ENCODE assay signal across 12 cellular contexts in the genomic region with DNA sequence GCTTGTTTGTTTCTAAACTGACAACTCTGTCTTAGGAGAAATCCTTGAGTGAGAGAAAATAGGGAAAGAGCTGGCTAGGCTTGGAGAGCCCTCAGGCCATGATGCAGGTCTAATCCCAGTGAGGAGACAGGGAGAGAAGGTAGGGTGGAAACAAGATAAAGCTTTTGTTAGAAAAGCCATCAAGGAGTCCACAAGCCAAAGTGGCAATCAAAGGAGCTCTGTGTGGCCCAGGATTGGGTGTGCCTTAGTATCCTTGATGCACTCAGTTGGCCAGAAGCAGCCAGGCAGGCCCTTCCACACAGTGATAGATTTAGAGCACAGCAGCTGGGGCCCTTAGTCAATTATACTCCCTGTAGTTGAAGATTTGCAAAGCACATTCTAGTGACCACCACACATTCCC.
"Had no signal": no experiment of that assay in that cellular context is flagged by ENCODE, and none has a peak within 500 bp of the region (broad histone marks: within the 10 kb centered on the region; RNA-seq: fewer than 3 reads in every experiment).

No MANE protein-coding gene starts in this region.

- H3K27ac ChIP-seq: SJSA1 had no signal

- H3K9me3 Mint-ChIP-seq: activated B cell treated with CpG ODN at 0.5 μM for 24 hours; activated CD4-positive, alpha-beta T cell treated with anti-CD3 and anti-CD28 coated beads, Interleukin-2, amount 10 ng/mL, durations not matched to agents 24 days and 14 days; activated naive CD4-positive, alpha-beta T cell treated with anti-CD3 and anti-CD28 coated beads, Interleukin-2, amount 10 ng/mL, durations not matched to agents 7 days and 5 days; dendritic cell treated with granulocyte-macrophage colony-stimulating factor and Interleukin-4, amounts not matched to agents 40 ng/mL and 50 ng/mL, for 4 days; immature natural killer cell had no signal

- H3K27me3 Mint-ChIP-seq: dendritic cell treated with granulocyte-macrophage colony-stimulating factor and Interleukin-4, amounts not matched to agents 40 ng/mL and 50 ng/mL, for 4 days had no signal

- H3K36me3 ChIP-seq: SJSA1, stomach, tibial nerve had no signal

- H3K4me3 ChIP-seq: SJSA1, stomach, tibial nerve had no signal

- H3K4me1 Mint-ChIP-seq: activated B cell treated with CpG ODN at 0.5 μM for 24 hours; activated CD4-positive, alpha-beta T cell treated with anti-CD3 and anti-CD28 coated beads, Interleukin-2, amount 10 ng/mL, durations not matched to agents 24 days and 14 days; activated naive CD4-positive, alpha-beta T cell treated with anti-CD3 and anti-CD28 coated beads, Interleukin-2, amount 10 ng/mL, durations not matched to agents 7 days and 5 days; immature natural killer cell had no signal

- H3K4me3 Mint-ChIP-seq: activated B cell treated with CpG ODN at 0.5 μM for 24 hours; activated CD4-positive, alpha-beta T cell treated with anti-CD3 and anti-CD28 coated beads, Interleukin-2, amount 10 ng/mL, durations not matched to agents 24 days and 14 days; activated naive CD4-positive, alpha-beta T cell treated with anti-CD3 and anti-CD28 coated beads, Interleukin-2, amount 10 ng/mL, durations not matched to agents 7 days and 5 days; dendritic cell treated with granulocyte-macrophage colony-stimulating factor and Interleukin-4, amounts not matched to agents 40 ng/mL and 50 ng/mL, for 4 days; immature natural killer cell had no signal

- H3K9me3 ChIP-seq: SJSA1, stomach, tibial nerve had no signal

- H3K27me3 ChIP-seq: SJSA1, stomach, tibial nerve had no signal

- H3K27ac Mint-ChIP-seq: activated B cell treated with CpG ODN at 0.5 μM for 24 hours; activated CD4-positive, alpha-beta T cell treated with anti-CD3 and anti-CD28 coated beads, Interleukin-2, amount 10 ng/mL, durations not matched to agents 24 days and 14 days; activated naive CD4-positive, alpha-beta T cell treated with anti-CD3 and anti-CD28 coated beads, Interleukin-2, amount 10 ng/mL, durations not matched to agents 7 days and 5 days; dendritic cell treated with granulocyte-macrophage colony-stimulating factor and Interleukin-4, amounts not matched to agents 40 ng/mL and 50 ng/mL, for 4 days; immature natural killer cell had no signal

- DNase-seq: activated B cell treated with CpG ODN at 0.5 μM for 24 hours; activated CD4-positive, alpha-beta T cell treated with anti-CD3 and anti-CD28 coated beads, Interleukin-2, amount 10 ng/mL, durations not matched to agents 24 days and 14 days; activated naive CD4-positive, alpha-beta T cell treated with anti-CD3 and anti-CD28 coated beads, Interleukin-2, amount 10 ng/mL, durations not matched to agents 7 days and 5 days; erythroblast; immature natural killer cell; retina; small intestine; stomach; T1000 had no signal

- H3K36me3 Mint-ChIP-seq: activated naive CD4-positive, alpha-beta T cell treated with anti-CD3 and anti-CD28 coated beads, Interleukin-2, amount 10 ng/mL, durations not matched to agents 7 days and 5 days; immature natural killer cell had no signal
